Comparison of ENCODE assay signal across 26 cellular contexts in genomic region chr2:228518-229278, GRCh38. TPM values are rescaled to one million over a fixed set of nuclear protein-coding genes. Genes with fewer than 3 reads are reported as not detected.
DNase-seq lines count a peak whose midpoint lies in the region; ATAC-seq, FAIRE-seq and TF ChIP-seq lines count a peak whose summit lies in the region.
"Had no signal": no experiment of that assay in that cellular context is flagged by ENCODE, and none has a peak within 500 bp of the region (broad histone marks: within the 10 kb centered on the region; RNA-seq: fewer than 3 reads in every experiment).

No MANE protein-coding gene starts in this region.

- no peak overlapping the region for H3K4me3 ChIP-seq in upper lobe of left lung
- H3K4me3 ChIP-seq: A549; BLaER1 treated with 17β-estradiol and CSF1 and Interleukin-3, amounts not matched to agents 10 nM and 100 nM; GM23248 had no signal

- peak; percentile 67 to 89 for ATAC-seq in activated T-cell treated with anti-CD3 and anti-CD28 coated beads, Interleukin-2, amount 50 U/mL, for 72 hours (replicated peaks in 1 of 2)
- ATAC-seq in upper lobe of left lung (ENCODE audit: low FRiP score in 2 of 2): no peak
- ATAC-seq: A549 had no signal

- H3K4me1 ChIP-seq in upper lobe of left lung: no peaks in the 10 kb centered on the region
- H3K4me1 ChIP-seq: A549; BE2C; BLaER1 treated with 17β-estradiol and CSF1 and Interleukin-3, amounts not matched to agents 10 nM and 100 nM had no signal

- no peak for TF ChIP-seq EP300 in upper lobe of left lung (IDR thresholded peaks at IDR 0.05)

- H3K36me3 Mint-ChIP-seq in activated T-cell treated with anti-CD3 and anti-CD28 coated beads, Interleukin-2, amount 50 U/mL, for 72 hours (ENCODE audit: insufficient read depth in 2 of 2): peaks cover 4 to 11% of the 10 kb centered on the region in 2 donors
- peaks cover 72% of the 10 kb centered on the region for H3K36me3 Mint-ChIP-seq in activated T-cell treated with anti-CD3 and anti-CD28 coated beads, Interleukin-2, amount 50 U/mL, for 24 hours (ENCODE audit: low read depth)
- H3K36me3 Mint-ChIP-seq in activated T-helper 2 cell treated with anti-CD3 and anti-CD28 coated beads, Interferon-gamma antibody, Interleukin-2, Interleukin-4, amounts not matched to agents 10 μg/mL and 5 μg/mL and 100 μg/mL, durations not matched to agents 14 hours and 24 hours and 36 hours (ENCODE audit: low read depth): peaks cover 57% of the 10 kb centered on the region
- peaks cover 29 to 45% (median 30%) of the 10 kb centered on the region in 3 donors for H3K36me3 Mint-ChIP-seq in immature natural killer cell

- H3K27me3 Mint-ChIP-seq in activated T-cell treated with anti-CD3 and anti-CD28 coated beads, Interleukin-2, amount 50 U/mL, for 72 hours (ENCODE audit: low read depth): no peaks in the 10 kb centered on the region
- no peaks in the 10 kb centered on the region for H3K27me3 Mint-ChIP-seq in activated T-cell treated with anti-CD3 and anti-CD28 coated beads, Interleukin-2, amount 50 U/mL, for 24 hours
- no peaks in the 10 kb centered on the region for H3K27me3 Mint-ChIP-seq in activated T-helper 2 cell treated with anti-CD3 and anti-CD28 coated beads, Interferon-gamma antibody, Interleukin-2, Interleukin-4, amounts not matched to agents 10 μg/mL and 5 μg/mL and 100 μg/mL, durations not matched to agents 14 hours and 24 hours and 36 hours (ENCODE audit: low read depth)
- H3K27me3 Mint-ChIP-seq in immature natural killer cell (ENCODE audit: low read depth in 3 of 3): peaks cover 0 to 2% (median 0%) of the 10 kb centered on the region in 3 donors
- H3K27me3 Mint-ChIP-seq: CD4-positive, alpha-beta memory T cell had no signal

- FAIRE-seq in HTR-8/SVneo (lab: Jason Lieb, UNC): peak; percentile 38
- FAIRE-seq: G401.6, GM12892, H1 had no signal

- TF ChIP-seq POLR2A in upper lobe of left lung (IDR thresholded peaks at IDR 0.05): no peak

- WGBS in upper lobe of left lung, 2 donors: 94 to 96% methylated on average over 8 of the region's 8 CpGs

- no peaks in the 10 kb centered on the region for H3K9me3 ChIP-seq in upper lobe of left lung
- H3K9me3 ChIP-seq: A549, BE2C had no signal

- H3K4me1 Mint-ChIP-seq in activated T-cell treated with anti-CD3 and anti-CD28 coated beads, Interleukin-2, amount 50 U/mL, for 72 hours (ENCODE audit: low read depth): peaks cover 17% of the 10 kb centered on the region
- H3K4me1 Mint-ChIP-seq in activated T-cell treated with anti-CD3 and anti-CD28 coated beads, Interleukin-2, amount 50 U/mL, for 24 hours (ENCODE audit: low read depth): peaks cover 3% of the 10 kb centered on the region
- H3K4me1 Mint-ChIP-seq in activated T-helper 2 cell treated with anti-CD3 and anti-CD28 coated beads, Interferon-gamma antibody, Interleukin-2, Interleukin-4, amounts not matched to agents 10 μg/mL and 5 μg/mL and 100 μg/mL, durations not matched to agents 14 hours and 24 hours and 36 hours (ENCODE audit: low read depth): peaks cover 39% of the 10 kb centered on the region
- peaks cover 34 to 50% of the 10 kb centered on the region in 2 donors for H3K4me1 Mint-ChIP-seq in immature natural killer cell
- H3K4me1 Mint-ChIP-seq: CD14-positive monocyte had no signal

- no peaks in the 10 kb centered on the region for H3K9me3 Mint-ChIP-seq in activated T-cell treated with anti-CD3 and anti-CD28 coated beads, Interleukin-2, amount 50 U/mL, for 72 hours
- H3K9me3 Mint-ChIP-seq in activated T-cell treated with anti-CD3 and anti-CD28 coated beads, Interleukin-2, amount 50 U/mL, for 24 hours: no peaks in the 10 kb centered on the region
- H3K9me3 Mint-ChIP-seq in activated T-helper 2 cell treated with anti-CD3 and anti-CD28 coated beads, Interferon-gamma antibody, Interleukin-2, Interleukin-4, amounts not matched to agents 10 μg/mL and 5 μg/mL and 100 μg/mL, durations not matched to agents 14 hours and 24 hours and 36 hours: peaks cover 7% of the 10 kb centered on the region
- no peaks in the 10 kb centered on the region for H3K9me3 Mint-ChIP-seq in immature natural killer cell
- H3K9me3 Mint-ChIP-seq: CD4-positive, alpha-beta memory T cell had no signal

- H3K27me3 ChIP-seq in upper lobe of left lung: no peaks in the 10 kb centered on the region
- H3K27me3 ChIP-seq: BE2C; BLaER1 treated with 17β-estradiol and CSF1 and Interleukin-3, amounts not matched to agents 10 nM and 100 nM had no signal

- no peak for DNase-seq in activated T-cell treated with anti-CD3 and anti-CD28 coated beads, Interleukin-2, amount 50 U/mL, for 72 hours
- no peak for DNase-seq in activated T-cell treated with anti-CD3 and anti-CD28 coated beads, Interleukin-2, amount 50 U/mL, for 24 hours
- no peak for DNase-seq in HTR-8/SVneo (ENCODE audit: insufficient read length, low spot score)
- no peak for DNase-seq in activated T-helper 2 cell treated with anti-CD3 and anti-CD28 coated beads, Interferon-gamma antibody, Interleukin-2, Interleukin-4, amounts not matched to agents 10 μg/mL and 5 μg/mL and 100 μg/mL, durations not matched to agents 14 hours and 24 hours and 36 hours (ENCODE audit: low spot score)
- DNase-seq in immature natural killer cell: no peak
- DNase-seq in upper lobe of left lung: no peak
- no peak for DNase-seq in KBM-7
- DNase-seq in G401 (ENCODE audit: low spot score): no peak
- DNase-seq: 8988T; ACHN; AML-193; BE2C; Calu3; CD4-positive, alpha-beta memory T cell; COR-L47; DMS53; DMS79 treated with DMSO at 0.1 percent for 48 hours; GM23248; H7; HCEC 1CT had no signal

- intact Hi-C loops in activated T-helper 2 cell treated with anti-CD3 and anti-CD28 coated beads, Interferon-gamma antibody, Interleukin-2, Interleukin-4, amounts not matched to agents 10 μg/mL and 5 μg/mL and 100 μg/mL, durations not matched to agents 14 hours and 24 hours and 36 hours (cut with micrococcal nuclease): loop anchor here (1.0 kb wide), 3 partner anchors 18 to 52 kb away; partner anchors contain the start of genes ACP1 and SH3YL1

- H3K27ac ChIP-seq in upper lobe of left lung: no peak overlapping the region
- H3K27ac ChIP-seq: A549; BLaER1 treated with 17β-estradiol and CSF1 and Interleukin-3, amounts not matched to agents 10 nM and 100 nM; GM23248 had no signal

- H3K27ac Mint-ChIP-seq in activated T-cell treated with anti-CD3 and anti-CD28 coated beads, Interleukin-2, amount 50 U/mL, for 72 hours: peak overlapping the region; percentile 21
- H3K27ac Mint-ChIP-seq in activated T-cell treated with anti-CD3 and anti-CD28 coated beads, Interleukin-2, amount 50 U/mL, for 24 hours: no peak overlapping the region
- H3K27ac Mint-ChIP-seq in activated T-helper 2 cell treated with anti-CD3 and anti-CD28 coated beads, Interferon-gamma antibody, Interleukin-2, Interleukin-4, amounts not matched to agents 10 μg/mL and 5 μg/mL and 100 μg/mL, durations not matched to agents 14 hours and 24 hours and 36 hours: peak overlapping the region; percentile 96
- H3K27ac Mint-ChIP-seq in immature natural killer cell: peak overlapping the region in 4 of 6 donors; percentile 28 to 47 (median 44)
- H3K27ac Mint-ChIP-seq: CD14-positive monocyte had no signal

- peaks cover 4 to 68% (median 8%) of the 10 kb centered on the region in 4 donors for H3K36me3 ChIP-seq in upper lobe of left lung
- H3K36me3 ChIP-seq: BE2C had no signal

- no peak for TF ChIP-seq CTCF in upper lobe of left lung (IDR thresholded peaks at IDR 0.05)

- in situ Hi-C loops in KBM-7 (cut with MboI; ENCODE audit: low pct_unique_long_range_greater_than_20kb, low sequenced_read_pairs) (no loop called here), G401 (cut with HindIII; ENCODE audit: low sequenced_read_pairs) (no loop called here)

- H3K4me3 Mint-ChIP-seq in activated T-cell treated with anti-CD3 and anti-CD28 coated beads, Interleukin-2, amount 50 U/mL, for 72 hours: peak overlapping the region in 1 of 2 donors; percentile 11
- no peak overlapping the region for H3K4me3 Mint-ChIP-seq in activated T-cell treated with anti-CD3 and anti-CD28 coated beads, Interleukin-2, amount 50 U/mL, for 24 hours
- peak overlapping the region; percentile 9 for H3K4me3 Mint-ChIP-seq in activated T-helper 2 cell treated with anti-CD3 and anti-CD28 coated beads, Interferon-gamma antibody, Interleukin-2, Interleukin-4, amounts not matched to agents 10 μg/mL and 5 μg/mL and 100 μg/mL, durations not matched to agents 14 hours and 24 hours and 36 hours (ENCODE audit: low read depth)
- H3K4me3 Mint-ChIP-seq in immature natural killer cell: no peak overlapping the region
- H3K4me3 Mint-ChIP-seq: CD14-positive monocyte; CD4-positive, alpha-beta memory T cell had no signal

RNA-seq across cellular contexts. Expression of gene SH3YL1, which starts 35.1 kb away (rescaled TPM):
- total RNA-seq in activated T-cell treated with anti-CD3 and anti-CD28 coated beads, Interleukin-2, amount 50 U/mL, for 72 hours: 10 to 100 TPM; 31.6 to 37.8 TPM
- total RNA-seq in activated T-helper 2 cell treated with anti-CD3 and anti-CD28 coated beads, Interferon-gamma antibody, Interleukin-2, Interleukin-4, amounts not matched to agents 10 μg/mL and 5 μg/mL and 100 μg/mL, durations not matched to agents 14 hours and 24 hours and 36 hours: 34.7 and 37.1 TPM in 2 replicates
- polyA plus RNA-seq in immature natural killer cell: 10 to 100 TPM; 20.8 to 29.5 (median 23.0) TPM
- 100 to 1,000 TPM in 3 of 6 donors, 10 to 100 TPM in 3; 30.5 to 140 (median 89.2) TPM for total RNA-seq in upper lobe of left lung
- total RNA-seq in G401 (2014; rRNA removed; shearing (Covaris generic)): 6.1 and 20.4 TPM in 2 replicates

RNA-seq across cellular contexts. Expression of gene ACP1, which starts 36.0 kb away (rescaled TPM):
- total RNA-seq in activated T-cell treated with anti-CD3 and anti-CD28 coated beads, Interleukin-2, amount 50 U/mL, for 72 hours: 100 to 1,000 TPM; 141 to 163 TPM
- total RNA-seq in activated T-helper 2 cell treated with anti-CD3 and anti-CD28 coated beads, Interferon-gamma antibody, Interleukin-2, Interleukin-4, amounts not matched to agents 10 μg/mL and 5 μg/mL and 100 μg/mL, durations not matched to agents 14 hours and 24 hours and 36 hours: 168 and 177 TPM in 2 replicates
- 100 to 1,000 TPM; 191 to 339 (median 197) TPM for polyA plus RNA-seq in immature natural killer cell
- total RNA-seq in upper lobe of left lung: 100 to 1,000 TPM in 2 of 6 donors, 10 to 100 TPM in 4; 34.7 to 113 (median 73.7) TPM
- 170 and 198 TPM in 2 replicates for total RNA-seq in G401 (2014; rRNA removed; shearing (Covaris generic))

RNA-seq across cellular contexts. Expression of gene ALKAL2, which starts 59.2 kb away (rescaled TPM):
- total RNA-seq in activated T-cell treated with anti-CD3 and anti-CD28 coated beads, Interleukin-2, amount 50 U/mL, for 72 hours: under 1 TPM; 0.36 to 0.60 TPM
- total RNA-seq in activated T-helper 2 cell treated with anti-CD3 and anti-CD28 coated beads, Interferon-gamma antibody, Interleukin-2, Interleukin-4, amounts not matched to agents 10 μg/mL and 5 μg/mL and 100 μg/mL, durations not matched to agents 14 hours and 24 hours and 36 hours: 16.3 and 17.6 TPM in 2 replicates
- 1 to 10 TPM; 4.1 to 7.5 (median 6.6) TPM for polyA plus RNA-seq in immature natural killer cell
- total RNA-seq in upper lobe of left lung: 10 to 100 TPM in 5 of 6 donors, 1 to 10 TPM in 1; 8.3 to 30.7 (median 14.8) TPM
- total RNA-seq in G401 (2014; rRNA removed; shearing (Covaris generic)): not detected in 2 replicates
- total RNA-seq: Calu3; CD4-positive, alpha-beta memory T cell; GM23248 had no signal
- polyA plus RNA-seq: A549; CD14-positive monocyte; CD4-positive, alpha-beta memory T cell; GM23248 had no signal

Comparison
In these comparisons a context has a peak if more than half of its experiments do, and no peak if none do; other contexts are left out.
1. ATAC-seq: peak in activated T-cell treated with anti-CD3 and anti-CD28 coated beads, Interleukin-2, amount 50 U/mL, for 72 hours (2 of 2); none in upper lobe of left lung (0 of 2).